Comparison of ENCODE assay signal across 1 cellular context in the genomic region with DNA sequence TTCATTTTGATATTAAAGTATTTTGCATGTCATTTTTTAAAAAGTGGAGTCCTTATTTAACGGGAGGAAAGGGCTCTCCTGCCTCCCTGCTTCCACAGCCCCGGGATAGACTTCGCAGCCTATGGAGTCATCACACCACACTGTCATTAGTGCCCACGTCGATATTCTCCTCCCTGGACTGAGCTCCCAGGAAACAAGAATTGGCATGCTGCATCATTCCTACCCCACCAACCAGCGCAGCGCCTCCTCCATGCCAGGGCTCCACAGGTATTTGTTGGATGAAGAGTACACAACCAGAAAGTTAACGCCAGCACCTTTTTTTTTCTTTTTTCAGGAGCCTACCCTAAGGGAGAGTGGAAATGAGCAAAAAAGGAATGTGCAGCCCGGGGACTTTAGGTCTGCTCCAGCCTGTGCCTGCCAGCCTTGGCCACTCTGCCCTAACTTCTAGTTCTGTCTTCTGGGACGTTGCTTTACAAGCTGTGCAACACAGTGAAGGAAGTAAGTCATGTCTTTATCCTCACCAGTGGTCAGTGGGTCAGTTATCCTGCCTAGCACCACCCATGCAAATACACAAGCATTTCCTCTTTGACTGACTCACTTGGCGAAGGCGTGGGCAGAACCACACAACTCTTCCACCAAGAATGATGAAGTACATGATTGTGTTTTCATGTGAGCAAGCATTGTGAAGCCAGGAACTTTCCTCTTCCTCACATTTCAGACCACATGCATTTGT.
TF ChIP-seq lines count a peak whose summit lies in the region.

No MANE protein-coding gene starts in this region.

TF ChIP-seq in HCT116, 20 proteins besides CTCF, POLR2A, EP300 and RAD21 (continued from another document):
- TF ChIP-seq, protein P1, sequence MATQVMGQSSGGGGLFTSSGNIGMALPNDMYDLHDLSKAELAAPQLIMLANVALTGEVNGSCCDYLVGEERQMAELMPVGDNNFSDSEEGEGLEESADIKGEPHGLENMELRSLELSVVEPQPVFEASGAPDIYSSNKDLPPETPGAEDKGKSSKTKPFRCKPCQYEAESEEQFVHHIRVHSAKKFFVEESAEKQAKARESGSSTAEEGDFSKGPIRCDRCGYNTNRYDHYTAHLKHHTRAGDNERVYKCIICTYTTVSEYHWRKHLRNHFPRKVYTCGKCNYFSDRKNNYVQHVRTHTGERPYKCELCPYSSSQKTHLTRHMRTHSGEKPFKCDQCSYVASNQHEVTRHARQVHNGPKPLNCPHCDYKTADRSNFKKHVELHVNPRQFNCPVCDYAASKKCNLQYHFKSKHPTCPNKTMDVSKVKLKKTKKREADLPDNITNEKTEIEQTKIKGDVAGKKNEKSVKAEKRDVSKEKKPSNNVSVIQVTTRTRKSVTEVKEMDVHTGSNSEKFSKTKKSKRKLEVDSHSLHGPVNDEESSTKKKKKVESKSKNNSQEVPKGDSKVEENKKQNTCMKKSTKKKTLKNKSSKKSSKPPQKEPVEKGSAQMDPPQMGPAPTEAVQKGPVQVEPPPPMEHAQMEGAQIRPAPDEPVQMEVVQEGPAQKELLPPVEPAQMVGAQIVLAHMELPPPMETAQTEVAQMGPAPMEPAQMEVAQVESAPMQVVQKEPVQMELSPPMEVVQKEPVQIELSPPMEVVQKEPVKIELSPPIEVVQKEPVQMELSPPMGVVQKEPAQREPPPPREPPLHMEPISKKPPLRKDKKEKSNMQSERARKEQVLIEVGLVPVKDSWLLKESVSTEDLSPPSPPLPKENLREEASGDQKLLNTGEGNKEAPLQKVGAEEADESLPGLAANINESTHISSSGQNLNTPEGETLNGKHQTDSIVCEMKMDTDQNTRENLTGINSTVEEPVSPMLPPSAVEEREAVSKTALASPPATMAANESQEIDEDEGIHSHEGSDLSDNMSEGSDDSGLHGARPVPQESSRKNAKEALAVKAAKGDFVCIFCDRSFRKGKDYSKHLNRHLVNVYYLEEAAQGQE (IDR thresholded peaks at IDR 0.05; ENCODE audit: low read depth), result no peak
- TF ChIP-seq EZH2 (IDR thresholded peaks at IDR 0.05), result no peak
